ENCODE assay signal across 13 cellular contexts in the genomic region with DNA sequence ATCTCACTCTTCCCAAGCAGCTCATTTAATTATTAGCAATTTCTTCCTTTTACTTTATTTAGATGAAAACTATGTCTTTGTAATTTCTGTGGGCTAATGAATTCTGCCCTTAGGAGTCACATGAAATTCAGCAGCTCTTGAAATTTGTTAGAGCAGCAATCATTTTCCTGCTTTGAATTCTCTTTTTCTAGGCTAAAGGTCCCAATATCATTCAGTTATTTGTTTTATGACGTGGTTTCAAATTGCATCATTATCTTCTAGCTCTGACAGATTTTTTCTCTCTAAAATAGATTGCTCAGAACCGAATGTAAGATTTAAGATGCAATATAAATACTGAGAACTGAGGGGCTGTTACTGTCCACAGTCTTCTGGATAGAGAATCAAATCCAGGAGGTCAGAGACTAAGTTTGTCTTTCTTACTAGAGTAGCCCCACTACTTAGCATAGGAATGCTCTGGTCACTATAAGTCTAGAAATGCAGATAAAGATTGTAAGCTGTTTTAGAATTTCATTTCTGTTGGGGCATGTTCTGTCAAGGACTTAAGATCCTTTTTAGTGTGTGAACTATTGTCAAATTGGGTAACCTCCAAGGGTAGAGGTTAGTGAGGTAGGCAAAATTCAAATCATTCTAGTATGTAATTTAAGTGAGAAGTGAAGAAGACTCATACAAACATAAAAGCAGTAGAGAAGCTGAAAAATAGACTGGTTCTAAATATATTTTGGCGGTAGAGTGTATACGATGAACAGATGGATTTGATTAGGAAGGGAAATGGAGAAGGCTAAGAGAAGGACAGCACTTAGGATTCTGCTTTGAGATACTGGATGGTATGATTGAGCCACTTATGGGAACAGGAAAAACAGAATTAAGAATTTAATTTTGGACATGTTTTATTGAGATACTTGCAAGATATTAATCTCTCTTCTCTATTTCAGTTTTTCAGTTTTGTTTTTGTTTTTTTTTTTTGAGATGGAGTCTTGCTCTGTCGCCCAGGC. TPM values are rescaled to one million over a fixed set of nuclear protein-coding genes. Genes with fewer than 3 reads are reported as not detected.
DNase-seq lines count a peak whose midpoint lies in the region; ATAC-seq, FAIRE-seq and TF ChIP-seq lines count a peak whose summit lies in the region.
"Had no signal": no experiment of that assay in that cellular context is flagged by ENCODE, and none has a peak within 500 bp of the region (broad histone marks: within the 10 kb centered on the region; RNA-seq: fewer than 3 reads in every experiment).

No MANE protein-coding gene starts in this region.

- no peak overlapping the region for H3K27ac Mint-ChIP-seq in astrocyte (ENCODE audit: unreplicated experiment)

- H3K4me3 Mint-ChIP-seq in astrocyte (ENCODE audit: unreplicated experiment), result peak overlapping the region; percentile 17

- peak overlapping the region; percentile 45 for H3K9ac ChIP-seq in GM23248
- H3K9ac ChIP-seq in astrocyte (ENCODE audit: low read length), result peak overlapping the region; percentile 6

- peaks cover 29% of the 10 kb centered on the region for H3F3A ChIP-seq in GM23248 (ENCODE audit: insufficient read depth)

- H3K9me3 ChIP-seq in GM23248 (ENCODE audit: low read depth) (no peaks in the 10 kb centered on the region), astrocyte (ENCODE audit: insufficient read depth, low read depth, low read length) (no peaks in the 10 kb centered on the region), BE2C (no peaks in the 10 kb centered on the region)
- H3K9me3 ChIP-seq: transverse colon had no signal

- H3K27ac ChIP-seq in ACC112 (ENCODE audit: low read depth, low read length), result peak overlapping the region; percentile 84
- peak overlapping the region; percentile 79 for H3K27ac ChIP-seq in GM23248
- no peak overlapping the region for H3K27ac ChIP-seq in astrocyte (ENCODE audit: low read depth, low read length)

- H3K4me2 ChIP-seq in GM23248 (ENCODE audit: unreplicated experiment), result peak overlapping the region; percentile 80
- peak overlapping the region; percentile 18 for H3K4me2 ChIP-seq in astrocyte (ENCODE audit: low read length)

- H4K20me1 ChIP-seq in GM23248 (ENCODE audit: insufficient read depth) (no peaks in the 10 kb centered on the region), astrocyte (ENCODE audit: insufficient read depth, low read length) (no peaks in the 10 kb centered on the region)

- peak; percentile 68 for DNase-seq in GM23248
- no peak for DNase-seq in astrocyte (ENCODE audit: low read depth)
- DNase-seq in left lobe of liver (ENCODE audit: low spot score), result no peak
- DNase-seq in BE2C, result no peak
- DNase-seq: activated naive CD4-positive, alpha-beta T cell treated with anti-CD3 and anti-CD28 coated beads, Interleukin-2, amount 50 U/mL, for 16 hours; NCI-H187; transverse colon had no signal

- H3K4me3 ChIP-seq in ACC112 (ENCODE audit: low read depth, low read length) (peak overlapping the region; percentile 35), GM23248 (peak overlapping the region; percentile 24), astrocyte (ENCODE audit: insufficient read depth, low read depth, low read length) (no peak overlapping the region), BE2C (ENCODE audit: low read depth, low read length) (no peak overlapping the region)
- H3K4me3 ChIP-seq: transverse colon had no signal

- no peaks in the 10 kb centered on the region for H3K36me3 Mint-ChIP-seq in astrocyte (ENCODE audit: low read depth, unreplicated experiment)

- H3K4me1 ChIP-seq in ACC112 (ENCODE audit: control insufficient read depth, insufficient read depth, low read length, unreplicated experiment) (peaks cover 29% of the 10 kb centered on the region), GM23248 (ENCODE audit: insufficient read depth) (peaks cover 30% of the 10 kb centered on the region), astrocyte (ENCODE audit: insufficient read depth, low read length) (peaks cover 8% of the 10 kb centered on the region), BE2C (no peaks in the 10 kb centered on the region)

- H3K36me3 ChIP-seq in ACC112 (ENCODE audit: insufficient read depth, low read length), result no peaks in the 10 kb centered on the region
- H3K36me3 ChIP-seq in GM23248 (ENCODE audit: low read depth), result no peaks in the 10 kb centered on the region
- H3K36me3 ChIP-seq in astrocyte (ENCODE audit: insufficient read depth, low read length), result no peaks in the 10 kb centered on the region
- H3K36me3 ChIP-seq in BE2C, result no peaks in the 10 kb centered on the region
- H3K36me3 ChIP-seq: transverse colon had no signal

- H3K27me3 ChIP-seq in ACC112 (ENCODE audit: insufficient read depth, low read length) (no peaks in the 10 kb centered on the region), GM23248 (replicated peaks; ENCODE audit: insufficient read depth) (no peaks in the 10 kb centered on the region), astrocyte (ENCODE audit: insufficient read depth, low read length) (no peaks in the 10 kb centered on the region), BE2C (no peaks in the 10 kb centered on the region)
- H3K27me3 ChIP-seq: transverse colon had no signal

- TF ChIP-seq CTCF in astrocyte (IDR thresholded peaks at IDR 0.05; ENCODE audit: insufficient read depth, low read depth, low read length) (no peak), BE2C (IDR thresholded peaks at IDR 0.05; ENCODE audit: low read depth, low read length) (no peak)

- no peak for FAIRE-seq in astrocyte (lab: Jason Lieb, UNC)
- FAIRE-seq: endometrium had no signal

- peaks cover 12% of the 10 kb centered on the region for H3K4me1 Mint-ChIP-seq in astrocyte (ENCODE audit: low read depth, unreplicated experiment)

- no peaks in the 10 kb centered on the region for H3K9me3 Mint-ChIP-seq in astrocyte (ENCODE audit: unreplicated experiment)

- peak; percentile 76 for ATAC-seq in left lobe of liver
- ATAC-seq in GM21529 (IDR thresholded peaks at IDR 0.05; ENCODE audit: unreplicated experiment), result no peak
- ATAC-seq in GM21737 (IDR thresholded peaks at IDR 0.05; ENCODE audit: unreplicated experiment), result no peak
- ATAC-seq in HG03135 (IDR thresholded peaks at IDR 0.05; ENCODE audit: unreplicated experiment), result no peak
- ATAC-seq: Panc1 had no signal

- H2AFZ ChIP-seq in ACC112 (ENCODE audit: low read length, unreplicated experiment) (peak overlapping the region; percentile 45), GM23248 (peak overlapping the region; percentile 66), astrocyte (ENCODE audit: low read depth, low read length) (no peak overlapping the region)

- H3K9me2 ChIP-seq in GM23248 (ENCODE audit: insufficient read depth), result no peaks in the 10 kb centered on the region

- H3K79me2 ChIP-seq in ACC112 (ENCODE audit: control insufficient read depth, insufficient read depth, low read length, unreplicated experiment) (no peaks in the 10 kb centered on the region), GM23248 (ENCODE audit: insufficient read depth) (no peaks in the 10 kb centered on the region), astrocyte (ENCODE audit: insufficient read depth, low read length) (no peaks in the 10 kb centered on the region)

- WGBS in GM23248 (ENCODE audit: low coverage in 1 of 2, low lambda C conversion rate in 2 of 2, missing lambda C conversion rate in 2 of 2), 2 experiments, result 20 to 21% methylated on average over 5 of the region's 5 CpGs

- H3K27me3 Mint-ChIP-seq in astrocyte (ENCODE audit: low read depth, unreplicated experiment), result no peaks in the 10 kb centered on the region

- in situ Hi-C loops in GM23248 (cut with MboI), result no loop called here

RNA-seq across cellular contexts. Expression of gene EPB41, which starts 59.8 kb away (rescaled TPM):
- 1.5 and 2.7 TPM in 2 replicates for total RNA-seq in GM23248 (2014; rRNA removed; shearing (Covaris generic))
- 0.89 and 0.91 TPM in 2 replicates for polyA plus RNA-seq in GM23248 (2016; fragmentation: Nextera tagmentation; extraction: Ambion mirVana)
- 13.9 and 14.2 TPM in 2 replicates for total RNA-seq in astrocyte
- 35.6 TPM for total RNA-seq in left lobe of liver
- 24.5 TPM for polyA plus RNA-seq in BE2C (2012; ENCODE audit: insufficient read depth, insufficient read length, low read depth)

Comparison
In these comparisons a context has a peak if more than half of its experiments do, and no peak if none do; other contexts are left out.
1. H3K4me3 ChIP-seq: peak in ACC112 (single experiment) and GM23248 (single experiment); none in astrocyte (single experiment) and BE2C (single experiment).